Comparison of ENCODE assay signal across 15 cellular contexts in the genomic region with DNA sequence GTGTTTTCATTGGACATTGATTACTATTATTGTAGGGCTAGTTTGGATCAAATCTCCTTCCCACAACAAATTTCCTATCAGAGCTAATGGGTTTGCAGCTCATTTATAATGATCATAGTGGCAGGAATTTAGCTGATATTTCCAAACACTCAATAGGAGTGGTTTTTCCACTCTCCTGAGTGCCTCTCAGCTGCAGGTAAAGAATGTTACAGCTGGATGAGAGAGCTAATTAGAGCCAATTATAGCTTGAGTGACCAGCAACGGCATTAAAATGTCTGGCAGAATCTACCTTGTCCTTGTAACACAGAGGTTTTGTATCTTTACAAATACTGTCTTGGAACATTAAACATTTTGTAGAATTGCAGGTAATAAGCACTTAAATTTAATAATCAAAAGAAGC.
"Had no signal": no experiment of that assay in that cellular context is flagged by ENCODE, and none has a peak within 500 bp of the region (broad histone marks: within the 10 kb centered on the region; RNA-seq: fewer than 3 reads in every experiment).

No MANE protein-coding gene starts in this region.

- H3K4me1 ChIP-seq: right atrium auricular region had no signal

- H3K9me3 ChIP-seq: right atrium auricular region, tibial nerve had no signal

- H3K27me3 ChIP-seq: right atrium auricular region, tibial nerve had no signal

- H3K27ac ChIP-seq: right atrium auricular region, skin epidermis, tibial nerve had no signal

- ATAC-seq: activated T-helper 17 cell treated with anti-CD3 and anti-CD28 coated beads, Interleukin-2, amount 50 U/mL, for 72 hours; natural killer cell had no signal

- H3K36me3 ChIP-seq: right atrium auricular region, tibial nerve had no signal

- DNase-seq: activated CD4-positive, alpha-beta T cell treated with anti-CD3 and anti-CD28 coated beads for 1 hour; activated CD4-positive, alpha-beta T cell treated with anti-CD3 and anti-CD28 coated beads, Interleukin-2, amount 50 U/mL, for 4 hours; activated naive CD4-positive, alpha-beta T cell treated with Interleukin-2 at 50 U/mL for 16 hours; aorta; effector CD8-positive, alpha-beta T cell; foreskin melanocyte; mesenchymal stem cell; natural killer cell; stimulated activated CD4-positive, alpha-beta T cell treated with anti-CD3 and anti-CD28 coated beads, Interleukin-15, amount 100 ng/mL, for 24 hours; stimulated activated CD4-positive, alpha-beta T cell treated with anti-CD3 and anti-CD28 coated beads, Interleukin-4, amount 100 ng/mL, for 24 hours; stimulated activated naive CD4-positive, alpha-beta T cell had no signal

- H3K4me3 ChIP-seq: right atrium auricular region, skin epidermis, tibial nerve had no signal
